1 cellular context compared by ENCODE assay signal in genomic region chr1:205444300-205444930, GRCh38.
TF ChIP-seq lines count a peak whose summit lies in the region.

No MANE protein-coding gene starts in this region.

TF ChIP-seq in H1, 55 proteins besides CTCF, POLR2A, EP300 and RAD21:
- TF ChIP-seq ASH2L (IDR thresholded peaks at IDR 0.05; ENCODE audit: low read length), result peak; percentile 56
- TF ChIP-seq CBX5 (IDR thresholded peaks at IDR 0.05; ENCODE audit: low read depth, low read length), result no peak
- no peak for TF ChIP-seq CHD1 (IDR thresholded peaks at IDR 0.05; ENCODE audit: low read depth, low read length)
- TF ChIP-seq TAF7 (optimal IDR thresholded peaks at IDR 0.05; ENCODE audit: borderline replicate concordance, low read depth, low read length), result no peak
- TF ChIP-seq SRF (IDR thresholded peaks at IDR 0.05; ENCODE audit: low read depth, low read length), result no peak
- peak; percentile 10; the same call in 1 of the 2 replicates for TF ChIP-seq EGR1 (IDR thresholded peaks at IDR 0.05; ENCODE audit: borderline replicate concordance, low read depth, low read length)
- TF ChIP-seq CHD7 (IDR thresholded peaks at IDR 0.05; ENCODE audit: insufficient replicate concordance, low read length), result peak; percentile 0
- TF ChIP-seq SIRT6 (IDR thresholded peaks at IDR 0.05; ENCODE audit: low read length), result no peak
- TF ChIP-seq HDAC6 (IDR thresholded peaks at IDR 0.05; ENCODE audit: low read depth, low read length), result no peak
- TF ChIP-seq MAFK (IDR thresholded peaks at IDR 0.05; ENCODE audit: low read depth, low read length), result no peak
- TF ChIP-seq CHD2 (IDR thresholded peaks at IDR 0.05; ENCODE audit: low read length), result no peak
TF ChIP-seq in H1: peak in this region for 3.
